Comparison of ENCODE assay signal across 23 cellular contexts in genomic region chr6:145886228-145886956, GRCh38.
DNase-seq lines count a peak whose midpoint lies in the region; ATAC-seq and TF ChIP-seq lines count a peak whose summit lies in the region.
"Had no signal": no experiment of that assay in that cellular context is flagged by ENCODE, and none has a peak within 500 bp of the region (broad histone marks: within the 10 kb centered on the region; RNA-seq: fewer than 3 reads in every experiment).

No MANE protein-coding gene starts in this region.

- peaks cover 5% of the 10 kb centered on the region for H3K4me1 ChIP-seq in foreskin keratinocyte
- H3K4me1 ChIP-seq: adrenal gland, BLaER1 had no signal

- in situ Hi-C loops in brain microvascular endothelial cell (cut with HindIII; ENCODE audit: low pct_ligation_motif_present, low sequenced_read_pairs): no loop called here

- ATAC-seq in activated T-cell treated with anti-CD3 and anti-CD28 coated beads, Interleukin-2, amount 50 U/mL, for 72 hours (replicated peaks in 1 of 2): no peak
- peak; percentile 41 for ATAC-seq in left colon
- no peak for ATAC-seq in effector memory CD8-positive, alpha-beta T cell (replicated peaks)
- ATAC-seq in foreskin keratinocyte: no peak
- ATAC-seq in GM18519 (IDR thresholded peaks at IDR 0.05; ENCODE audit: low FRiP score, unreplicated experiment): no peak
- ATAC-seq: left lobe of liver had no signal

- H3K4me3 ChIP-seq in brain microvascular endothelial cell (ENCODE audit: low read depth, low read length): no peak overlapping the region
- H3K4me3 ChIP-seq: adrenal gland, BLaER1, SK-N-MC had no signal

- intact Hi-C loops in left colon (cut with DNase I, micrococcal nuclease): loop anchor here in 1 of 2 donors (5.0 to 10.0 kb wide), 2 partner anchors 74 to 152 kb away; partner anchors contain the start of genes EPM2A and FBXO30

- H3K27me3 ChIP-seq in brain microvascular endothelial cell (replicated peaks): no peaks in the 10 kb centered on the region
- no peaks in the 10 kb centered on the region for H3K27me3 ChIP-seq in foreskin keratinocyte
- H3K27me3 ChIP-seq: adrenal gland, BLaER1 had no signal

- H3K9me3 Mint-ChIP-seq in activated T-cell treated with anti-CD3 and anti-CD28 coated beads, Interleukin-2, amount 50 U/mL, for 72 hours: peaks cover 2% of the 10 kb centered on the region in 2 donors
- H3K9me3 Mint-ChIP-seq in activated T-cell treated with anti-CD3 and anti-CD28 coated beads, Interleukin-2, amount 50 U/mL, for 24 hours: peaks cover 3% of the 10 kb centered on the region
- H3K9me3 Mint-ChIP-seq in effector memory CD8-positive, alpha-beta T cell: no peaks in the 10 kb centered on the region

- H3K27ac ChIP-seq in brain microvascular endothelial cell (no peak overlapping the region), foreskin keratinocyte (no peak overlapping the region)
- H3K27ac ChIP-seq: adrenal gland, BLaER1, KMS-11, SK-N-MC had no signal

- H3K4me3 Mint-ChIP-seq in activated T-cell treated with anti-CD3 and anti-CD28 coated beads, Interleukin-2, amount 50 U/mL, for 72 hours: no peak overlapping the region
- H3K4me3 Mint-ChIP-seq in activated T-cell treated with anti-CD3 and anti-CD28 coated beads, Interleukin-2, amount 50 U/mL, for 24 hours: no peak overlapping the region
- H3K4me3 Mint-ChIP-seq in effector memory CD8-positive, alpha-beta T cell: no peak overlapping the region

- H3K27me3 Mint-ChIP-seq in activated T-cell treated with anti-CD3 and anti-CD28 coated beads, Interleukin-2, amount 50 U/mL, for 72 hours (ENCODE audit: low read depth): no peaks in the 10 kb centered on the region
- H3K27me3 Mint-ChIP-seq in activated T-cell treated with anti-CD3 and anti-CD28 coated beads, Interleukin-2, amount 50 U/mL, for 24 hours: no peaks in the 10 kb centered on the region
- no peaks in the 10 kb centered on the region for H3K27me3 Mint-ChIP-seq in effector memory CD8-positive, alpha-beta T cell

- peak overlapping the region; percentile 34 for H3K27ac Mint-ChIP-seq in activated T-cell treated with anti-CD3 and anti-CD28 coated beads, Interleukin-2, amount 50 U/mL, for 72 hours
- H3K27ac Mint-ChIP-seq in activated T-cell treated with anti-CD3 and anti-CD28 coated beads, Interleukin-2, amount 50 U/mL, for 24 hours: no peak overlapping the region
- H3K27ac Mint-ChIP-seq in effector memory CD8-positive, alpha-beta T cell: no peak overlapping the region

- H3K36me3 Mint-ChIP-seq in activated T-cell treated with anti-CD3 and anti-CD28 coated beads, Interleukin-2, amount 50 U/mL, for 72 hours (ENCODE audit: insufficient read depth in 2 of 2): peaks cover 3 to 15% of the 10 kb centered on the region in 2 donors
- peaks cover 47% of the 10 kb centered on the region for H3K36me3 Mint-ChIP-seq in activated T-cell treated with anti-CD3 and anti-CD28 coated beads, Interleukin-2, amount 50 U/mL, for 24 hours (ENCODE audit: low read depth)
- H3K36me3 Mint-ChIP-seq in effector memory CD8-positive, alpha-beta T cell (ENCODE audit: insufficient read depth): peaks cover 4% of the 10 kb centered on the region

- TF ChIP-seq CTCF in brain microvascular endothelial cell (IDR thresholded peaks at IDR 0.05; ENCODE audit: low read depth, low read length, missing control alignments): no peak
- TF ChIP-seq CTCF in foreskin keratinocyte (conservative IDR thresholded peaks at IDR 0.05): no peak

- no peaks in the 10 kb centered on the region for H3K36me3 ChIP-seq in brain microvascular endothelial cell (replicated peaks)
- H3K36me3 ChIP-seq: adrenal gland had no signal

- no peaks in the 10 kb centered on the region for H3K4me1 Mint-ChIP-seq in activated T-cell treated with anti-CD3 and anti-CD28 coated beads, Interleukin-2, amount 50 U/mL, for 72 hours (ENCODE audit: low read depth)
- H3K4me1 Mint-ChIP-seq in activated T-cell treated with anti-CD3 and anti-CD28 coated beads, Interleukin-2, amount 50 U/mL, for 24 hours (ENCODE audit: low read depth): no peaks in the 10 kb centered on the region
- no peaks in the 10 kb centered on the region for H3K4me1 Mint-ChIP-seq in effector memory CD8-positive, alpha-beta T cell (ENCODE audit: low read depth in 2 of 2)

- DNase-seq in activated T-cell treated with anti-CD3 and anti-CD28 coated beads, Interleukin-2, amount 50 U/mL, for 72 hours: no peak
- no peak for DNase-seq in activated T-cell treated with anti-CD3 and anti-CD28 coated beads, Interleukin-2, amount 50 U/mL, for 24 hours
- DNase-seq in brain microvascular endothelial cell (peak; percentile 58), left colon (no peak), NCI-H2081 (lab: John Stamatoyannopoulos, UW) (no peak), foreskin keratinocyte (no peak)
- no peak for DNase-seq in effector memory CD8-positive, alpha-beta T cell
- DNase-seq: activated CD4-positive, alpha-beta T cell treated with anti-CD3 and anti-CD28 coated beads, Interleukin-2, amount 50 U/mL, for 4 hours; activated CD8-positive, alpha-beta memory T cell treated with anti-CD3 and anti-CD28 coated beads, Interleukin-2, amount 50 U/mL, for 48 hours; activated effector memory CD4-positive, alpha-beta T cell treated with anti-CD3 and anti-CD28 coated beads, Interleukin-2, amount 50 U/mL, for 16 hours; adrenal gland; caudate nucleus; NCI-H1048; NCI-H2029; NK-92 treated with Interleukin-12 subunit alpha and Interleukin-12 subunit beta, amount 100 ng/mL, for 24 hours; RPMI8226; stimulated activated CD4-positive, alpha-beta T cell treated with anti-CD3 and anti-CD28 coated beads, Interleukin-12 subunit alpha, Interleukin-12 subunit beta, amount 100 ng/mL, for 4 hours; stimulated activated CD8-positive, alpha-beta memory T cell treated with anti-CD3 and anti-CD28 coated beads, Interleukin-4, amount 100 ng/mL, for 48 hours had no signal
